Comparison of ENCODE assay signal across 12 cellular contexts in genomic region chr11:134425413-134425812, GRCh38.
DNase-seq lines count a peak whose midpoint lies in the region; ATAC-seq lines count a peak whose summit lies in the region.
"Had no signal": no experiment of that assay in that cellular context is flagged by ENCODE, and none has a peak within 500 bp of the region (broad histone marks: within the 10 kb centered on the region; RNA-seq: fewer than 3 reads in every experiment).

No MANE protein-coding gene starts in this region.

- no peak for ATAC-seq in GM18517 (IDR thresholded peaks at IDR 0.05; ENCODE audit: unreplicated experiment)

- peak overlapping the region; percentile 91 for H3K27ac ChIP-seq in angular gyrus (ENCODE audit: low read depth, low read length)
- H3K27ac ChIP-seq: 22Rv1 had no signal

- DNase-seq in Ammon's horn (ENCODE audit: low spot score) (peak; percentile 36), globus pallidus (ENCODE audit: low spot score) (peak; percentile 57), pons (ENCODE audit: low spot score) (peak; percentile 64), inferior parietal cortex (ENCODE audit: extremely low spot score) (no peak), NCI-H1694 treated with DMSO at 0.1 percent for 48 hours (lab: John Stamatoyannopoulos, UW) (no peak), NCI-H2227 (lab: John Stamatoyannopoulos, UW; ENCODE audit: unreplicated experiment) (no peak)
- DNase-seq: Calu3; CD4-positive, alpha-beta T cell; DMS 273 treated with DMSO at 0.1 percent for 48 hours had no signal

Comparison
In these comparisons a context has a peak if more than half of its experiments do, and no peak if none do; other contexts are left out.
1. DNase-seq: peak in Ammon's horn (single experiment), globus pallidus (single experiment) and pons (single experiment); none in inferior parietal cortex (single experiment), NCI-H1694 treated with DMSO at 0.1 percent for 48 hours (single experiment) and NCI-H2227 (single experiment).